Comparison of ENCODE assay signal across 1 cellular context in genomic region chr20:17940447-17940971, GRCh38.
TF ChIP-seq lines count a peak whose summit lies in the region.

No MANE protein-coding gene starts in this region.

TF ChIP-seq in HepG2, 621 proteins besides CTCF, POLR2A, EP300 and RAD21 (continued from another document and continues in another):
- 0 out of 2 replicates have a peak, but pooled peaks have one; percentile 25 for TF ChIP-seq CCDC6 (CRISPR knock-in tag; IDR thresholded peaks at IDR 0.05)
- no peak; the same call in none of the 2 replicates for TF ChIP-seq BRF2 (CRISPR knock-in tag; IDR thresholded peaks at IDR 0.05)
- peak; percentile 75; the same call in 1 of the 2 replicates for TF ChIP-seq ZNF704 (CRISPR knock-in tag; IDR thresholded peaks at IDR 0.05; ENCODE audit: borderline replicate concordance)
- no peak for TF ChIP-seq KDM4B (CRISPR knock-in tag; IDR thresholded peaks at IDR 0.05)
- no peak for TF ChIP-seq PBX2 (CRISPR knock-in tag; IDR thresholded peaks at IDR 0.05)
- TF ChIP-seq SNRNP70 (IDR thresholded peaks at IDR 0.05; ENCODE audit: low read depth, low read length) = no peak
- no peak for TF ChIP-seq ESRRA (CRISPR knock-in tag; IDR thresholded peaks at IDR 0.05; ENCODE audit: low read depth)
- no peak for TF ChIP-seq ZNF282 (IDR thresholded peaks at IDR 0.05; ENCODE audit: partially characterized antibody)
- no peak for TF ChIP-seq CEBPZ (IDR thresholded peaks at IDR 0.05; ENCODE audit: low read length)
- no peak for TF ChIP-seq ATF2 (CRISPR knock-in tag; IDR thresholded peaks at IDR 0.05)
- TF ChIP-seq ZNF577 (CRISPR knock-in tag; IDR thresholded peaks at IDR 0.05; ENCODE audit: borderline replicate concordance, low read depth) = no peak
- TF ChIP-seq ZFP36L2 (CRISPR knock-in tag; IDR thresholded peaks at IDR 0.05) = no peak
- TF ChIP-seq ZNF652 (CRISPR knock-in tag; IDR thresholded peaks at IDR 0.05; ENCODE audit: borderline replicate concordance, low read depth) = no peak
- no peak for TF ChIP-seq ZMYM2 (CRISPR knock-in tag; IDR thresholded peaks at IDR 0.05)
- TF ChIP-seq TBX3 (IDR thresholded peaks at IDR 0.05; ENCODE audit: borderline replicate concordance) = no peak
- no peak for TF ChIP-seq SKI (IDR thresholded peaks at IDR 0.05; ENCODE audit: partially characterized antibody)
- TF ChIP-seq TAF1 (CRISPR knock-in tag; IDR thresholded peaks at IDR 0.05) = 0 out of 2 replicates have a peak, but pooled peaks have one; percentile 8
- TF ChIP-seq ZFAT (CRISPR knock-in tag; conservative IDR thresholded peaks at IDR 0.05) = no peak
- 0 out of 2 replicates have a peak, but pooled peaks have one; percentile 32 for TF ChIP-seq SNAPC2 (CRISPR knock-in tag; IDR thresholded peaks at IDR 0.05)
- TF ChIP-seq NFYC (CRISPR knock-in tag; IDR thresholded peaks at IDR 0.05) = peak; percentile 17; the same call in 1 of the 2 replicates
- no peak for TF ChIP-seq IKZF1 (IDR thresholded peaks at IDR 0.05)
- TF ChIP-seq ZNF816 (CRISPR knock-in tag; IDR thresholded peaks at IDR 0.05; ENCODE audit: borderline replicate concordance) = no peak
- no peak for TF ChIP-seq ZNF639 (CRISPR knock-in tag; conservative IDR thresholded peaks at IDR 0.05)
- peak; percentile 44; the same call in 1 of the 2 replicates for TF ChIP-seq SIN3A (IDR thresholded peaks at IDR 0.05; ENCODE audit: borderline replicate concordance, low read depth, low read length)
- TF ChIP-seq KAT7 (CRISPR knock-in tag; IDR thresholded peaks at IDR 0.05; ENCODE audit: borderline replicate concordance) = no peak
- TF ChIP-seq ZBTB7A (CRISPR knock-in tag; IDR thresholded peaks at IDR 0.05) = no peak
- 0 out of 2 replicates have a peak, but pooled peaks have one; percentile 39 for TF ChIP-seq IRF1 (CRISPR knock-in tag; IDR thresholded peaks at IDR 0.05; ENCODE audit: low read depth)
- no peak for TF ChIP-seq ADNP (CRISPR knock-in tag; IDR thresholded peaks at IDR 0.05)
- 0 out of 2 replicates have a peak, but pooled peaks have one; percentile 65 for TF ChIP-seq ZNF678 (CRISPR knock-in tag; IDR thresholded peaks at IDR 0.05)
- TF ChIP-seq HMGA1 (CRISPR knock-in tag; conservative IDR thresholded peaks at IDR 0.05) = no peak
- no peak for TF ChIP-seq ZHX2 (IDR thresholded peaks at IDR 0.05; ENCODE audit: low read depth)
- 0 out of 2 replicates have a peak, but pooled peaks have one; percentile 14 for TF ChIP-seq ZHX2 (CRISPR knock-in tag; IDR thresholded peaks at IDR 0.05; ENCODE audit: borderline replicate concordance)
- TF ChIP-seq MTERF4 (CRISPR knock-in tag; IDR thresholded peaks at IDR 0.05) = no peak
- TF ChIP-seq DR1 (CRISPR knock-in tag; IDR thresholded peaks at IDR 0.05) = no peak; the same call in 1 of the 2 replicates
- TF ChIP-seq ZNF749 (CRISPR knock-in tag; IDR thresholded peaks at IDR 0.05; ENCODE audit: borderline replicate concordance) = peak; percentile 87
- no peak for TF ChIP-seq ZNF333 (CRISPR knock-in tag; IDR thresholded peaks at IDR 0.05; ENCODE audit: borderline replicate concordance)
- TF ChIP-seq ZC3H13 (CRISPR knock-in tag; IDR thresholded peaks at IDR 0.05) = peak; percentile 81; the same call in 1 of the 2 replicates
- TF ChIP-seq ZFY (CRISPR knock-in tag; IDR thresholded peaks at IDR 0.05) = peak; percentile 42; the same call in 1 of the 2 replicates
- 0 out of 2 replicates have a peak, but pooled peaks have one; percentile 31 for TF ChIP-seq MED1 (CRISPR knock-in tag; IDR thresholded peaks at IDR 0.05)
- no peak for TF ChIP-seq ZKSCAN1 (IDR thresholded peaks at IDR 0.05; ENCODE audit: low read length)
- TF ChIP-seq ZNF317 (CRISPR knock-in tag; IDR thresholded peaks at IDR 0.05) = no peak
- no peak for TF ChIP-seq ZFP37 (CRISPR knock-in tag; IDR thresholded peaks at IDR 0.05; ENCODE audit: borderline replicate concordance)
- 0 out of 2 replicates have a peak, but pooled peaks have one; percentile 60 for TF ChIP-seq ETV6 (CRISPR knock-in tag; conservative IDR thresholded peaks at IDR 0.05)
- TF ChIP-seq ELK4 (CRISPR knock-in tag; IDR thresholded peaks at IDR 0.05; ENCODE audit: borderline replicate concordance) = no peak
- no peak; the same call in 1 of the 2 replicates for TF ChIP-seq HOXA7 (CRISPR knock-in tag; IDR thresholded peaks at IDR 0.05)
- TF ChIP-seq AHR (CRISPR knock-in tag; IDR thresholded peaks at IDR 0.05) = no peak
- 0 out of 2 replicates have a peak, but pooled peaks have one; percentile 24 for TF ChIP-seq ZSCAN29 (CRISPR knock-in tag; conservative IDR thresholded peaks at IDR 0.05)
- TF ChIP-seq RBAK (CRISPR knock-in tag; IDR thresholded peaks at IDR 0.05) = no peak
- no peak for TF ChIP-seq SYNCRIP (IDR thresholded peaks at IDR 0.05; ENCODE audit: insufficient read depth, low read depth, low read length)
